2 cellular contexts compared by ENCODE assay signal in the genomic region with DNA sequence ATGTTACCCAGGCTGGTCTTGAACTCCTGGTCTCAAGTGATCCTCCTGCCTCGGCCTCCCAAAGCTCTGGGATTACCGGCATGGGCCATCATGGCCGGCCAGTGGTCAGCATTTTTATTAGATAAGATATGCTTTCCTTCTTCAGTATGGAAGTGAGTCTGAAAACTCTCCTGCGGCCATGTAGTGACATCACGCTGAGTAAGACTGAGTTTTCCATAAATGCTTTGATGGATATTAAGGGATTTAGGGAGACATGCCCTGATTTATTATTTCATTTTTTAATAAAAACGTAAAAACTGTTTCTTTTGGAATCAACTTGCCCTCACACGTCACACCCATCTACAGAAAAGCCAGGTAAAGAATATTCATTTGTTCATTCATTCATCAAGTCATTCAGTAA.
TF ChIP-seq lines count a peak whose summit lies in the region.

No MANE protein-coding gene starts in this region.

TF ChIP-seq in HepG2, 621 proteins besides CTCF, POLR2A, EP300 and RAD21:
- TF ChIP-seq CREB1 (IDR thresholded peaks at IDR 0.05) (peak; percentile 91), CREB1 (CRISPR knock-in tag; IDR thresholded peaks at IDR 0.05) (no peak), ATF7 (IDR thresholded peaks at IDR 0.05) (0 out of 2 replicates have a peak, but pooled peaks have one; percentile 6), ATF7 (CRISPR knock-in tag; IDR thresholded peaks at IDR 0.05) (no peak), ARHGAP35 (CRISPR knock-in tag; IDR thresholded peaks at IDR 0.05; ENCODE audit: borderline replicate concordance) (no peak)

TF ChIP-seq in K562, 482 proteins besides CTCF, POLR2A, EP300 and RAD21:
- TF ChIP-seq NBN (IDR thresholded peaks at IDR 0.05; ENCODE audit: low read depth), result no peak
- no peak for TF ChIP-seq POLR2B (IDR thresholded peaks at IDR 0.05; ENCODE audit: low read depth, partially characterized antibody)
- no peak for TF ChIP-seq ATF1 (CRISPR knock-in tag; IDR thresholded peaks at IDR 0.05)
- peak; percentile 45; the same call in 1 of the 2 replicates for TF ChIP-seq ATF1 (tag; IDR thresholded peaks at IDR 0.05)
